ENCODE assay signal across 8 cellular contexts in genomic region chr10:50653142-50653541, GRCh38. TPM values are rescaled to one million over a fixed set of nuclear protein-coding genes. Genes with fewer than 3 reads are reported as not detected.
DNase-seq lines count a peak whose midpoint lies in the region; ATAC-seq and TF ChIP-seq lines count a peak whose summit lies in the region.

No MANE protein-coding gene starts in this region.

- H3K79me2 ChIP-seq in OCI-LY7 (ENCODE audit: insufficient read depth, low read depth, low read length): peaks cover 53% of the 10 kb centered on the region

- no peaks in the 10 kb centered on the region for H4K20me1 ChIP-seq in OCI-LY7 (ENCODE audit: insufficient read depth, low read length)

- CTCF ChIA-PET in OCI-LY7 (lab: Charles Lee; ENCODE audit: unreplicated experiment): interaction anchor here (0.5 to 2.1 kb wide), 4 partner anchors 9 to 99 kb away, joined by 3 to 9 read pairs (median 4); no protein-coding TSS in a partner anchor
- CTCF ChIA-PET in naive thymus-derived CD4-positive, alpha-beta T cell (lab: Charles Lee): interaction anchor here (0.6 to 1.6 kb wide), 10 partner anchors 9 to 285 kb away, joined by 3 to 9 read pairs (median 4); no protein-coding TSS in a partner anchor

- no peaks in the 10 kb centered on the region for H3K4me1 Mint-ChIP-seq in endodermal cell
- peaks cover 11 to 25% (median 14%) of the 10 kb centered on the region in 7 donors for H3K4me1 Mint-ChIP-seq in naive thymus-derived CD4-positive, alpha-beta T cell

- H3K4me1 ChIP-seq in OCI-LY7 (ENCODE audit: insufficient read depth, low read length, poor library complexity, severe bottlenecking) (peaks cover 74% of the 10 kb centered on the region), endodermal cell (ENCODE audit: control insufficient read depth, insufficient read depth, low read length) (no peaks in the 10 kb centered on the region)
- peaks cover 0 to 13% of the 10 kb centered on the region in 2 donors for H3K4me1 ChIP-seq in naive thymus-derived CD4-positive, alpha-beta T cell (ENCODE audit: control insufficient read depth in 2 of 2, insufficient read depth in 2 of 2, low read length in 2 of 2)

- H3K4me2 ChIP-seq in OCI-LY7 (ENCODE audit: low read length): peak overlapping the region; percentile 86

- H3K27ac ChIP-seq in OCI-LY7 (ENCODE audit: low read depth, low read length, poor library complexity, severe bottlenecking): peak overlapping the region; percentile 84
- no peak overlapping the region for H3K27ac ChIP-seq in endodermal cell (ENCODE audit: low read depth, low read length)
- no peak overlapping the region for H3K27ac ChIP-seq in naive thymus-derived CD4-positive, alpha-beta T cell (ENCODE audit: low read depth, low read length)

- no peaks in the 10 kb centered on the region for H3K36me3 Mint-ChIP-seq in endodermal cell (ENCODE audit: low read depth)
- H3K36me3 Mint-ChIP-seq in naive thymus-derived CD4-positive, alpha-beta T cell: no peaks in the 10 kb centered on the region

- intact Hi-C loops in OCI-LY7 (cut with micrococcal nuclease; ENCODE audit: unreplicated experiment): loop anchor here (1.0 kb wide), 1 partner anchor 92 kb away; no protein-coding TSS in a partner anchor
- intact Hi-C loops in naive thymus-derived CD4-positive, alpha-beta T cell (cut with micrococcal nuclease): loop anchor here (1.0 to 10.0 kb wide), 8 partner anchors 16 to 378 kb away; no protein-coding TSS in a partner anchor

- H3K4me3 Mint-ChIP-seq in endodermal cell: no peak overlapping the region
- H3K4me3 Mint-ChIP-seq in naive thymus-derived CD4-positive, alpha-beta T cell: peak overlapping the region in 6 of 10 donors; percentile 0 to 55 (median 15)

- H3K9me3 ChIP-seq in OCI-LY7 (ENCODE audit: low read length): no peaks in the 10 kb centered on the region
- H3K9me3 ChIP-seq in endodermal cell (ENCODE audit: control insufficient read depth, low read length): no peaks in the 10 kb centered on the region
- H3K9me3 ChIP-seq in naive thymus-derived CD4-positive, alpha-beta T cell (ENCODE audit: control insufficient read depth in 2 of 3, low read length in 3 of 3): no peaks in the 10 kb centered on the region

- H3K36me3 ChIP-seq in OCI-LY7 (ENCODE audit: insufficient read depth, low read length): peaks cover 13% of the 10 kb centered on the region
- no peaks in the 10 kb centered on the region for H3K36me3 ChIP-seq in endodermal cell (ENCODE audit: control insufficient read depth, insufficient read depth, low read length)
- H3K36me3 ChIP-seq in naive thymus-derived CD4-positive, alpha-beta T cell (ENCODE audit: control insufficient read depth in 2 of 3, insufficient read depth in 3 of 3, low read length in 3 of 3): no peaks in the 10 kb centered on the region

- peak; percentile 8 for DNase-seq in CD1c-positive myeloid dendritic cell (ENCODE audit: extremely low spot score)
- DNase-seq in OCI-LY7 (ENCODE audit: low spot score): peak; percentile 70
- no peak for DNase-seq in endodermal cell
- DNase-seq in naive thymus-derived CD4-positive, alpha-beta T cell: peak in 5 of 9 donors; percentile 18 to 48 (median 30)
- no peak for DNase-seq in effector CD4-positive, alpha-beta T cell
- DNase-seq in T1000 (lab: John Stamatoyannopoulos, UW): no peak
- no peak for DNase-seq in NCI-H2081 treated with DMSO at 0.1 percent for 48 hours (lab: John Stamatoyannopoulos, UW)

- POLR2A ChIA-PET in OCI-LY7 (lab: Charles Lee): interaction anchor here (0.7 to 11.8 kb wide), 9 partner anchors 9 to 293 kb away, joined by 3 to 213 read pairs (median 5); partner anchors contain the start of gene SGMS1
- POLR2A ChIA-PET in naive thymus-derived CD4-positive, alpha-beta T cell (lab: Charles Lee): interaction anchor here (2.4 kb wide), 1 partner anchor 29 kb away, joined by 12 read pairs; the partner anchor contains the start of gene SGMS1

- peak; percentile 38 for ATAC-seq in GM19043 (IDR thresholded peaks at IDR 0.05; ENCODE audit: low read depth, unreplicated experiment)
- ATAC-seq in naive thymus-derived CD4-positive, alpha-beta T cell: peak; percentile 75

- BruUV-seq in OCI-LY7 (replicated peaks; lab: Mats Ljungman, UMichigan): no TSS peak

- TF ChIP-seq CTCF in OCI-LY7 (conservative IDR thresholded peaks at IDR 0.05; ENCODE audit: low read length) (peak; percentile 78), endodermal cell (conservative IDR thresholded peaks at IDR 0.05) (peak; percentile 57)

- H2AFZ ChIP-seq in OCI-LY7 (ENCODE audit: low read length): peak overlapping the region; percentile 27; the same call in 1 of the 2 replicates

- H3K27me3 ChIP-seq in endodermal cell (ENCODE audit: control insufficient read depth, insufficient read depth, low read length, poor library complexity, severe bottlenecking): no peaks in the 10 kb centered on the region
- H3K27me3 ChIP-seq in naive thymus-derived CD4-positive, alpha-beta T cell (ENCODE audit: control insufficient read depth in 2 of 2, insufficient read depth in 2 of 2, low read length in 2 of 2): no peaks in the 10 kb centered on the region

- no peak overlapping the region for H3K27ac Mint-ChIP-seq in endodermal cell
- H3K27ac Mint-ChIP-seq in naive thymus-derived CD4-positive, alpha-beta T cell: peak overlapping the region in 1 of 9 donors; percentile 55

- H3K4me3 ChIP-seq in OCI-LY7 (ENCODE audit: low read depth, low read length, poor library complexity, severe bottlenecking) (peak overlapping the region; percentile 51), endodermal cell (ENCODE audit: low read length) (no peak overlapping the region)
- H3K4me3 ChIP-seq in naive thymus-derived CD4-positive, alpha-beta T cell (ENCODE audit: low read length): no peak overlapping the region

- WGBS in endodermal cell (ENCODE audit: insufficient coverage in 1 of 2, insufficient read length in 1 of 2), 2 experiments: 50 to 79% methylated on average over 3 of the region's 3 CpGs

- peaks cover 1% of the 10 kb centered on the region for H3K27me3 Mint-ChIP-seq in endodermal cell (ENCODE audit: insufficient read depth)
- H3K27me3 Mint-ChIP-seq in naive thymus-derived CD4-positive, alpha-beta T cell: peaks cover 0 to 13% (median 0%) of the 10 kb centered on the region in 5 donors

- H3K9me3 Mint-ChIP-seq in endodermal cell: no peaks in the 10 kb centered on the region
- no peaks in the 10 kb centered on the region for H3K9me3 Mint-ChIP-seq in naive thymus-derived CD4-positive, alpha-beta T cell

- H3K9me2 ChIP-seq in OCI-LY7 (ENCODE audit: insufficient read depth, low read length): no peaks in the 10 kb centered on the region

- H3K9ac ChIP-seq in endodermal cell (ENCODE audit: extremely low read depth, low read length, poor library complexity, severe bottlenecking): no peak overlapping the region

RNA-seq across cellular contexts. Expression of gene SGMS1, which starts 29.4 kb away (rescaled TPM):
- 45.4 and 65.6 TPM in 2 replicates for total RNA-seq in OCI-LY7 (2014; rRNA removed; shearing (Covaris generic))
- 57.5 and 64.7 TPM in 2 replicates for total RNA-seq in OCI-LY7 (2022)
- total RNA-seq in endodermal cell: 10 to 100 TPM; 12.0 to 14.3 TPM
- 8.3 TPM for polyA plus RNA-seq in endodermal cell (2013, experiment 1 of 2)
- polyA plus RNA-seq in endodermal cell (2013, experiment 2 of 2): 6.9 TPM
- 10 to 100 TPM; 19.6 to 45.7 (median 29.5) TPM for total RNA-seq in naive thymus-derived CD4-positive, alpha-beta T cell
- polyA plus RNA-seq in naive thymus-derived CD4-positive, alpha-beta T cell: 10 to 100 TPM; 11.5 to 14.5 TPM

Comparison
In these comparisons a context has a peak if more than half of its experiments do, and no peak if none do; other contexts are left out.
1. DNase-seq: peak in CD1c-positive myeloid dendritic cell (single experiment), OCI-LY7 (single experiment) and naive thymus-derived CD4-positive, alpha-beta T cell (5 of 9); none in endodermal cell (single experiment), effector CD4-positive, alpha-beta T cell (single experiment), T1000 (single experiment) and NCI-H2081 treated with DMSO at 0.1 percent for 48 hours (single experiment).